ENCODE assay signal across 8 cellular contexts in the genomic region with DNA sequence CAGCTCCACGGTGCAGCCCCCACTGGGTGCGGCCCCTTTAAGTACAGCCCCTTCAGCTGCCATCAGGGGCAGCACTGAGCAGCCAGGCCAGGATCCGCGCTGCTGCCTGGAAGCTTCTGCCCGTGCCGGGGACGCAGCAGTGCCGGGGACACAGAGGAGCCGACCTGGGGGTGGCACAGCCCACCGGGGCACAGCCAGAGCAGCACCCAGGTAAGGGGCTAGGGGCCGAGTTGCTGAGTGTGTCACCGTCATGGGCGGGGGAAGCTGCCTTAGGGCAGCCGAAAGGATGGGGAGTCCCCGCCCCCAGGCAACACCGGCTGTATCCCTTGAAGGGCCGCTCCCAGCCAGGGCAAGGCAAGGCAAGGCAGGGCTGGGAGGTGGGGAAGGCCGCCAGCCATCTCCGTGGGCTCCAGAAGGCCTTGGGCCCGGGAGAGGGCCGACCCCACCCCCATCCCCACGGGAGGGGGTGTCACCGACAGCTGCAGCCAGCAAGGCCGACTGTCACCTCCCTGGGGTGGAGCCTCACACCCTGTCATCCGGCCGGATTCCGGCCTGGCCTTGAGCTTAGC. TPM values are rescaled to one million over a fixed set of nuclear protein-coding genes. Genes with fewer than 3 reads are reported as not detected.
DNase-seq lines count a peak whose midpoint lies in the region; ATAC-seq, FAIRE-seq and TF ChIP-seq lines count a peak whose summit lies in the region.
"Not testable (repeated sequence)": the region's sequence is repeated elsewhere in the genome, so short reads cannot be mapped to it uniquely, and the experiment has no call there.

A gene (plus strand): TSS at position 99 of the 569 bp plus-strand sequence. CDS start 1,937 bp downstream, outside the sequence.

- peak within 1 kb of the TSS; percentile 75 for H3K4me3 ChIP-seq in AG09309 (ENCODE audit: control insufficient read depth, low read depth, low read length)
- peak within 1 kb of the TSS in 1 of 2 donors; percentile 44 for H3K4me3 ChIP-seq in kidney (ENCODE audit: low read length in 2 of 2)

- peaks cover 15% of the 10 kb centered on the region for H3K4me1 Mint-ChIP-seq in central memory CD8-positive, alpha-beta T cell

- intact Hi-C loops in kidney (cut with DNase I), result loop anchor here (10.0 kb wide), 1 partner anchor 102 kb away; a partner anchor contains a TSS

- H3K27me3 Mint-ChIP-seq in central memory CD8-positive, alpha-beta T cell, result not testable (repeated sequence)

- peak; percentile 72 for ATAC-seq in GM19043 (IDR thresholded peaks at IDR 0.05; ENCODE audit: low read depth, unreplicated experiment)
- ATAC-seq in HG03354 (IDR thresholded peaks at IDR 0.05; ENCODE audit: poor library complexity, severe bottlenecking, unreplicated experiment), result peak; percentile 77
- peak; percentile 91 for ATAC-seq in central memory CD8-positive, alpha-beta T cell (replicated peaks; ENCODE audit: extremely low read depth, poor library complexity, severe bottlenecking)

- peak within 1 kb of the TSS; percentile 78 for H3K27ac Mint-ChIP-seq in central memory CD8-positive, alpha-beta T cell (ENCODE audit: low read depth)

- H3K36me3 ChIP-seq in kidney (ENCODE audit: control insufficient read depth in 1 of 2, insufficient read depth in 2 of 2, low read length in 2 of 2), result not testable (repeated sequence)

- FAIRE-seq in kidney (lab: Jason Lieb, UNC), result not testable (repeated sequence)

- H3K9me3 ChIP-seq in kidney (ENCODE audit: control insufficient read depth in 1 of 2, low read length in 2 of 2), result not testable (repeated sequence)

- peak within 1 kb of the TSS; percentile 90 for H3K4me3 Mint-ChIP-seq in central memory CD8-positive, alpha-beta T cell

- peaks cover 33% of the 10 kb centered on the region for H3K36me3 Mint-ChIP-seq in central memory CD8-positive, alpha-beta T cell (ENCODE audit: insufficient read depth)

- H3K4me1 ChIP-seq in kidney (ENCODE audit: control insufficient read depth in 1 of 2, insufficient read depth in 1 of 2, low read depth in 1 of 2, low read length in 2 of 2), result peaks cover 7 to 26% of the 10 kb centered on the region in 2 donors

- TF ChIP-seq CTCF in AG09309 (IDR thresholded peaks at IDR 0.05; ENCODE audit: control insufficient read depth, insufficient read depth, low read depth, low read length, missing control alignments), result peak; percentile 91
- peak; percentile 88 for TF ChIP-seq CTCF in kidney (IDR thresholded peaks at IDR 0.05; ENCODE audit: borderline replicate concordance, extremely low read depth, insufficient read depth)

- H3K9me3 Mint-ChIP-seq in central memory CD8-positive, alpha-beta T cell, result not testable (repeated sequence)

- not testable (repeated sequence) for DNase-seq in AG09309 (ENCODE audit: low read depth)
- DNase-seq in NCI-H510A treated with DMSO at 0.1 percent for 48 hours (lab: John Stamatoyannopoulos, UW) (peak; percentile 60), kidney (peak; percentile 92)
- peak; percentile 57 to 71 for DNase-seq in activated CD4-positive, alpha-beta T cell treated with anti-CD3 and anti-CD28 coated beads for 24 hours (ENCODE audit: low read depth in 2 of 2)
- peak; percentile 69 to 74 for DNase-seq in central memory CD8-positive, alpha-beta T cell (ENCODE audit: low spot score in 2 of 2)
- DNase-seq in stimulated activated CD4-positive, alpha-beta T cell treated with anti-CD3 and anti-CD28 coated beads, Interleukin-12 subunit alpha, Interleukin-12 subunit beta, amount 100 ng/mL, for 24 hours (ENCODE audit: low read depth in 2 of 2), result peak; percentile 53 to 73

- not testable (repeated sequence) for H3K9ac ChIP-seq in kidney (ENCODE audit: low read length in 2 of 2)

- peak within 1 kb of the TSS in 1 of 2 donors; percentile 51 for H3K27ac ChIP-seq in kidney (ENCODE audit: low read depth in 2 of 2, low read length in 2 of 2)

RNA-seq across cellular contexts. Expression of the gene that starts here (rescaled TPM):
- total RNA-seq in kidney, result 5.3 TPM
- 2.5 TPM for polyA plus RNA-seq in kidney (ENCODE audit: insufficient read depth, low read depth, low replicate concordance)
